ENCODE assay signal across 24 cellular contexts in the genomic region with DNA sequence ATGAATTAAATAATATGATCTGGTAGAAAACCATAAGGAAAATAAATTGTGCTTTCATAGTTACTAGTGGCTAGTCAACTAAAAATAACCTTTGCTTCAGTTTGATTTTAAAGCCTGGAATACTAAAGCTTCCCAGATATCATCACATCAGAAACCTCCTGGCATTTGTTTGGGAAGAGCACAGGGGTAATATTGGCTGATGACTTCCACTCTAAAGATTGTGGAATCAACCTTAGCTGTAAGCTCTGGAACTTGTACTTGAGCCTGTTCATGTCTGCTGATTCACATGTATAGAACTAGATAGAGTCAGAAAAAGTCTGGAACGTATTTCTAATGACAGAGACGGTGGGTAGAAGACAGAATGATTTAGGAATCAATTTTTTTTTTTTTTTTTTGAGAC.
"Had no signal": no experiment of that assay in that cellular context is flagged by ENCODE, and none has a peak within 500 bp of the region (broad histone marks: within the 10 kb centered on the region; RNA-seq: fewer than 3 reads in every experiment).

No MANE protein-coding gene starts in this region.

- ATAC-seq: naive thymus-derived CD8-positive, alpha-beta T cell; stimulated activated naive B cell treated with anti-CD40 and anti-IgM and Interleukin-4, amounts not matched to agents 10 μg/mL and 1 μg/mL and 100 μg/mL, for 72 hours; stimulated activated naive CD8-positive, alpha-beta T cell treated with anti-CD3 and anti-CD28 coated beads, Interleukin-15, Interleukin-2, amounts not matched to agents 100 U/mL and 50 U/mL, for 24 hours had no signal

- H2AFZ ChIP-seq: neural progenitor cell had no signal

- H3K4me2 ChIP-seq: neural progenitor cell had no signal

- H3K4me1 ChIP-seq: neural progenitor cell, right atrium auricular region, right lobe of liver, stomach, testis, thyroid gland, transverse colon, upper lobe of left lung, vagina had no signal

- H3K9me3 ChIP-seq: neutrophil, ovary, right lobe of liver, testis, thyroid gland, vagina had no signal

- H3K9ac ChIP-seq: neural progenitor cell had no signal

- H3K36me3 ChIP-seq: left ventricle myocardium inferior, neural progenitor cell, neutrophil, ovary, right atrium auricular region, right lobe of liver, stomach, thyroid gland, transverse colon, upper lobe of left lung, vagina had no signal

- H3K27ac ChIP-seq: left ventricle myocardium inferior, neural progenitor cell, neutrophil, ovary, right atrium auricular region, right lobe of liver, skin epidermis, stomach, testis, thyroid gland, transverse colon, upper lobe of left lung, vagina had no signal

- H3K27me3 ChIP-seq: neural progenitor cell, neutrophil, ovary, right atrium auricular region, right lobe of liver, stomach, testis, thyroid gland, transverse colon, upper lobe of left lung, vagina had no signal

- DNase-seq: islet precursor cell; left ventricle myocardium inferior; mesendoderm; naive thymus-derived CD8-positive, alpha-beta T cell; occipital lobe; ovary; right lobe of liver; stimulated activated CD4-positive, alpha-beta T cell treated with anti-CD3 and anti-CD28 coated beads, Interleukin-12 subunit alpha, Interleukin-12 subunit beta, amount 100 ng/mL, for 4 hours; stimulated activated CD4-positive, alpha-beta T cell treated with anti-CD3 and anti-CD28 coated beads, Interleukin-15, amount 100 ng/mL, for 24 hours; stimulated activated CD4-positive, alpha-beta T cell treated with anti-CD3 and anti-CD28 coated beads, Interleukin-2, amount 100 ng/mL, for 24 hours; stimulated activated CD4-positive, alpha-beta T cell treated with anti-CD3 and anti-CD28 coated beads, Interleukin-4, amount 100 ng/mL, for 1 hour; stimulated activated naive B cell treated with anti-CD40 and anti-IgM and Interleukin-4, amounts not matched to agents 10 μg/mL and 1 μg/mL and 100 μg/mL, for 72 hours; stimulated activated naive CD8-positive, alpha-beta T cell treated with anti-CD3 and anti-CD28 coated beads, Interleukin-15, Interleukin-2, amounts not matched to agents 100 U/mL and 50 U/mL, for 24 hours; stomach; testis; thyroid gland; transverse colon; upper lobe of left lung had no signal

- H3K4me3 ChIP-seq: left ventricle myocardium inferior, lung, neural progenitor cell, ovary, right atrium auricular region, right lobe of liver, skin epidermis, stomach, testis, thyroid gland, transverse colon, upper lobe of left lung, vagina had no signal
